ENCODE assay signal across 9 cellular contexts in the genomic region with DNA sequence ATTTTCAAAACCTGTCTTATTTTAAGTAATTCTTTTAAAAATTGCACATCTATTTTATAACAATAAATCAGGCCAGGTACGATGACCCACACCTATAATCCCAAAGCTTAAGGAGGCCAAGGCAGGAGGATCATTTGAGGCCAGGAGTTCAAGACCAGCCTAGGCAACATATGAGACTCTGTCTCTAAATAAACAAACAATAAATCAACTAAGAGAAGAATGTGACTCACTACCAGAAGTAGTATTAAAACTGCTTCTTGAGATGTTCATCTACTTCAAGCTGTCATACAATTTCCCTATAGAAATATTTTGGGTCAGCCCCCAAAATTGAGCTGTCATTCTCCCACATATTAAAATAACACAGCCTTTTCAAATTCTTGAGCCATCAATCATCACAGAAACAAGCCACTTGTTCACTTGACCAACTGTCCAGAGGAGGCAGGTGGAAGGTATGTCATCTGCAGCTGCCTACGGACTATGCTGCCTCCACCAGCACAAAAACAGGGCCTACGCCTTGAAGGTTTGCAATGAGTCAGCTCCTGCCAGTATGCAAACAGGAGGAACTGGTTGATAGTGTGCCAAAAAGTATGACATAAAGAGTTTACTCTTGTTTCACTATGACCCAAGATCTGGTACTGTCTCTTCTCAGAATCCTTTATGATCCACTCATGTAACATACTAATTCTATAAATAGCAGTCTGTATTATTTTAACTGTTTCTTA. TPM values are rescaled to one million over a fixed set of nuclear protein-coding genes. Genes with fewer than 3 reads are reported as not detected.
A peak's percentile ranks its signal among the peaks of the same experiment; 100 is the strongest.
DNase-seq lines count a peak whose midpoint lies in the region; ATAC-seq lines count a peak whose summit lies in the region.
"Had no signal": no experiment of that assay in that cellular context is flagged by ENCODE, and none has a peak within 500 bp of the region (broad histone marks: within the 10 kb centered on the region; RNA-seq: fewer than 3 reads in every experiment).

No MANE protein-coding gene starts in this region.

- CTCF ChIA-PET in activated CD8-positive, alpha-beta memory T cell treated with anti-CD3 and anti-CD28 coated beads, Interleukin-2, amount 10 ng/mL, durations not matched to agents 7 days and 5 days (lab: Charles Lee): interaction anchor here (0.7 to 1.1 kb wide), 3 partner anchors 10 to 33 kb away, joined by 3 to 4 read pairs (median 3); no protein-coding TSS in a partner anchor

- no peak overlapping the region for H3K4me3 Mint-ChIP-seq in activated CD8-positive, alpha-beta memory T cell treated with anti-CD3 and anti-CD28 coated beads, Interleukin-2, amount 10 ng/mL, durations not matched to agents 7 days and 5 days
- H3K4me3 Mint-ChIP-seq: B cell had no signal

- intact Hi-C loops in head of caudate nucleus (cut with DNase I): no loop called here

- DNase-seq in NCI-H2081 (lab: John Stamatoyannopoulos, UW): peak; percentile 3 to 29
- DNase-seq in NCI-H2081 treated with DMSO at 0.1 percent for 48 hours (lab: John Stamatoyannopoulos, UW): no peak
- peak in 71 of 76 experiments; percentile 6 to 86 (median 54) for DNase-seq in HUDEP-2 (lab: John Stamatoyannopoulos, UW; ENCODE audit: unreplicated experiment in 76 of 76)
- DNase-seq in activated CD8-positive, alpha-beta memory T cell treated with anti-CD3 and anti-CD28 coated beads, Interleukin-2, amount 10 ng/mL, durations not matched to agents 7 days and 5 days: peak; percentile 82
- DNase-seq in head of caudate nucleus: peak in 25 of 42 donors; percentile 11 to 77 (median 43)
- DNase-seq in stimulated activated CD8-positive, alpha-beta memory T cell treated with anti-CD3 and anti-CD28 coated beads, Interleukin-7, amount 100 ng/mL, for 24 hours (ENCODE audit: low read depth): peak; percentile 7
- no peak for DNase-seq in hypothalamus (lab: John Stamatoyannopoulos, UW)

- peak overlapping the region; percentile 71 for H3K27ac Mint-ChIP-seq in activated CD8-positive, alpha-beta memory T cell treated with anti-CD3 and anti-CD28 coated beads, Interleukin-2, amount 10 ng/mL, durations not matched to agents 7 days and 5 days
- H3K27ac Mint-ChIP-seq: B cell had no signal

- no peaks in the 10 kb centered on the region for H3K9me3 Mint-ChIP-seq in activated CD8-positive, alpha-beta memory T cell treated with anti-CD3 and anti-CD28 coated beads, Interleukin-2, amount 10 ng/mL, durations not matched to agents 7 days and 5 days (ENCODE audit: low read depth)

- peaks cover 58% of the 10 kb centered on the region for H3K36me3 Mint-ChIP-seq in activated CD8-positive, alpha-beta memory T cell treated with anti-CD3 and anti-CD28 coated beads, Interleukin-2, amount 10 ng/mL, durations not matched to agents 7 days and 5 days

- no peaks in the 10 kb centered on the region for H3K27me3 Mint-ChIP-seq in activated CD8-positive, alpha-beta memory T cell treated with anti-CD3 and anti-CD28 coated beads, Interleukin-2, amount 10 ng/mL, durations not matched to agents 7 days and 5 days
- H3K27me3 Mint-ChIP-seq: B cell had no signal

- ATAC-seq in GM21619 (IDR thresholded peaks at IDR 0.05; ENCODE audit: unreplicated experiment): peak; percentile 99
- ATAC-seq in activated CD8-positive, alpha-beta memory T cell treated with anti-CD3 and anti-CD28 coated beads, Interleukin-2, amount 10 ng/mL, durations not matched to agents 7 days and 5 days: peak; percentile 98

- H3K4me1 Mint-ChIP-seq in activated CD8-positive, alpha-beta memory T cell treated with anti-CD3 and anti-CD28 coated beads, Interleukin-2, amount 10 ng/mL, durations not matched to agents 7 days and 5 days: peaks cover 22% of the 10 kb centered on the region
- H3K4me1 Mint-ChIP-seq: B cell had no signal

RNA-seq across cellular contexts. Expression of a gene that starts 33.6 kb away (rescaled TPM):
- total RNA-seq in activated CD8-positive, alpha-beta memory T cell treated with anti-CD3 and anti-CD28 coated beads, Interleukin-2, amount 10 ng/mL, durations not matched to agents 7 days and 5 days: 10 to 100 TPM; 28.9 to 29.9 TPM

Comparison
In these comparisons a context has a peak if more than half of its experiments do, and no peak if none do; other contexts are left out.
1. DNase-seq: peak in NCI-H2081 (2 of 2), HUDEP-2 (71 of 76), activated CD8-positive, alpha-beta memory T cell treated with anti-CD3 and anti-CD28 coated beads, Interleukin-2, amount 10 ng/mL, durations not matched to agents 7 days and 5 days (single experiment), head of caudate nucleus (25 of 42) and stimulated activated CD8-positive, alpha-beta memory T cell treated with anti-CD3 and anti-CD28 coated beads, Interleukin-7, amount 100 ng/mL, for 24 hours (single experiment); none in NCI-H2081 treated with DMSO at 0.1 percent for 48 hours (single experiment) and hypothalamus (0 of 51).